In the genomic region with DNA sequence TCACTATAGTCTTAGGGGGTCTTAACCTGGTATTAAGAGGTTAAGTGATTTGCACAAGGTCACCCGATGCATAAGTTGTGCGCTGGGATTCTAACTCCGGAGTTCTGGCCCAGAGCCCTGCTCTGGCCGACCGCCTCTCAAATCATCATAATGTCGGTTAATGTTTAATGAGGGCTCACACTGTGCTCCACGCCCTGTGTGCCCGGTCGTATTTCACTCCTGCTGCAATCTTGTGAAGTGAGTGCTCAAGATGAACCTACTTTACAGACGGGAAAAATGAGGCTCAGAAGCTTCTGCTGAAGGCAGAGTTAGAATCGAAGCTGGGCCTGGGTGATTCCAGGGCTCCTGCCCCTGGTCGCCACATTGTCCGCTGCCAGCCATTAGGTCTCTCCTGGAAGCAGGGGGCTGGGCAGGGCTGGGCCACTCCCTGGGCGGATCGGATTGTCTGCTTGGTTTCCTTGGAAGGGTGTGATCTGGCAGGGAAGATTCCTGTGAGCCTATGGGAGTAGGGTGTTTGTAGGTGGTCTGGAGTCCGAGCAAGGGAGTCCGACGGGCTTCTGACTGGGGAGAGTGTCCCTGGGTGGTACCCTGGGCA, we compare ENCODE assay signal across 8 cellular contexts. TPM values are rescaled to one million over a fixed set of nuclear protein-coding genes. Genes with fewer than 3 reads are reported as not detected.
A peak's percentile ranks its signal among the peaks of the same experiment; 100 is the strongest.
DNase-seq lines count a peak whose midpoint lies in the region; ATAC-seq, FAIRE-seq and TF ChIP-seq lines count a peak whose summit lies in the region.

No MANE protein-coding gene starts in this region.

- H3K27me3 ChIP-seq in BE2C (no peaks in the 10 kb centered on the region), ascending aorta (no peaks in the 10 kb centered on the region), thoracic aorta (replicated peaks; ENCODE audit: insufficient read depth) (no peaks in the 10 kb centered on the region)

- no peak for ATAC-seq in thoracic aorta (ENCODE audit: insufficient number of reproducible peaks, low FRiP score, low read depth)
- no peak for ATAC-seq in HG03196 (IDR thresholded peaks at IDR 0.05; ENCODE audit: unreplicated experiment)
- ATAC-seq in HG02852 (IDR thresholded peaks at IDR 0.05; ENCODE audit: unreplicated experiment), result no peak

- DNase-seq in BE2C (no peak), HT1080 (ENCODE audit: low read depth) (peak; percentile 34), ascending aorta (ENCODE audit: low spot score in 2 of 2) (no peak), left kidney (ENCODE audit: low read depth, low spot score) (peak; percentile 89), thoracic aorta (ENCODE audit: low spot score) (no peak), HTR-8/SVneo (ENCODE audit: insufficient read length, low spot score) (no peak)

- TF ChIP-seq CTCF in BE2C (IDR thresholded peaks at IDR 0.05; ENCODE audit: low read depth, low read length), result no peak
- no peak for TF ChIP-seq CTCF in ascending aorta (IDR thresholded peaks at IDR 0.05)
- no peak for TF ChIP-seq CTCF in thoracic aorta (IDR thresholded peaks at IDR 0.05)

- no peak for FAIRE-seq in HTR-8/SVneo (lab: Jason Lieb, UNC)

- no peaks in the 10 kb centered on the region for H3K36me3 ChIP-seq in BE2C
- no peaks in the 10 kb centered on the region for H3K36me3 ChIP-seq in ascending aorta
- no peaks in the 10 kb centered on the region for H3K36me3 ChIP-seq in thoracic aorta

- H3K27ac ChIP-seq in ascending aorta (peak overlapping the region; percentile 59 to 68), thoracic aorta (peak overlapping the region; percentile 19 to 50)

- H3K4me3 ChIP-seq in BE2C (ENCODE audit: low read depth, low read length) (peak overlapping the region; percentile 79), ascending aorta (peak overlapping the region; percentile 88 to 89), thoracic aorta (peak overlapping the region; percentile 96)

- peaks cover 7% of the 10 kb centered on the region for H3K4me1 ChIP-seq in BE2C
- peaks cover 11 to 33% of the 10 kb centered on the region in 2 donors for H3K4me1 ChIP-seq in ascending aorta
- peaks cover 18 to 44% of the 10 kb centered on the region in 2 donors for H3K4me1 ChIP-seq in thoracic aorta (ENCODE audit: control insufficient read depth in 1 of 2, low read depth in 2 of 2)

- intact Hi-C loops in ascending aorta (cut with DNase I), result loop anchor here (10.0 kb wide), 2 partner anchors 318 to 708 kb away; partner anchors contain the start of genes DYRK1B and SUPT5H

- no peaks in the 10 kb centered on the region for H3K9me3 ChIP-seq in BE2C
- no peaks in the 10 kb centered on the region for H3K9me3 ChIP-seq in ascending aorta
- no peaks in the 10 kb centered on the region for H3K9me3 ChIP-seq in thoracic aorta

RNA-seq across cellular contexts. Expression of gene PAK4, which starts 1.1 kb away (rescaled TPM):
- polyA plus RNA-seq in BE2C (2012; ENCODE audit: insufficient read depth, insufficient read length, low read depth), result 113 TPM
- total RNA-seq in HT1080 (2014; rRNA removed; shearing (Covaris generic)), result 8.0 and 13.0 TPM in 2 replicates
- polyA plus RNA-seq in HT1080 (2015; cell fraction: cytosol; rRNA removed), result 64.1 and 66.0 TPM in 2 replicates
- polyA plus RNA-seq in HT1080 (2015; cell fraction: nucleus; rRNA removed), result 47.8 and 49.8 TPM in 2 replicates
- 27.4 TPM for total RNA-seq in ascending aorta
- total RNA-seq in thoracic aorta, result 1 to 10 TPM; 7.4 to 8.7 TPM

RNA-seq across cellular contexts. Expression of gene ACP7, which starts 42.5 kb away (rescaled TPM):
- polyA plus RNA-seq in BE2C (2012; ENCODE audit: insufficient read depth, insufficient read length, low read depth), result not detected
- total RNA-seq in HT1080 (2014; rRNA removed; shearing (Covaris generic)), result 4.0 and 6.4 TPM in 2 replicates
- polyA plus RNA-seq in HT1080 (2015; cell fraction: cytosol; rRNA removed), result 3.7 and 3.9 TPM in 2 replicates
- 7.6 and 9.1 TPM in 2 replicates for polyA plus RNA-seq in HT1080 (2015; cell fraction: nucleus; rRNA removed)
- not detected for total RNA-seq in ascending aorta
- not detected for total RNA-seq in thoracic aorta

Comparison
In these comparisons a context has a peak if more than half of its experiments do, and no peak if none do; other contexts are left out.
1. DNase-seq: peak in HT1080 (single experiment) and left kidney (single experiment); none in BE2C (single experiment), ascending aorta (0 of 2), thoracic aorta (single experiment) and HTR-8/SVneo (single experiment).
2. Peak in every context shown above with its lines, with median percentiles within 50 percentile points of each other: H3K4me3 ChIP-seq.